Comparison of ENCODE assay signal across 19 cellular contexts in the genomic region with DNA sequence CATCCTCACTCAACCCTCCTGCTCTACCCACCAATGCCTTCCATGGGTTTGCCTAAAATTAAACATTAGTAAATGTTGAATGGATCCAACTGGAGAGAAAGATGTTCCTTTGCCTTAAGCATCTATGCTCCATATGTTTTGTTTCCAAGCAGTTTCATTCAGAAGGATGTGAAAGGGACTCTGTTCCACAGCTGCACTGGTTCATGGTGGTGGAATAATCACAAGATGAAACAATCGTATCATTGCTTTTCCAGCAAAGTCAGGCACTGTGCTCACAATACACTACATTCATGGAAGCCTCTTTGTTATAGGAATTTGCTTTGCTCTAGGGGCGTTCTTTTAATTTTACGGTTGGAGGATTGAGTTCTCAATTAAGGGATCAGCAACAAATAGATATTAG. TPM values are rescaled to one million over a fixed set of nuclear protein-coding genes. Genes with fewer than 3 reads are reported as not detected.
"Had no signal": no experiment of that assay in that cellular context is flagged by ENCODE, and none has a peak within 500 bp of the region (broad histone marks: within the 10 kb centered on the region; RNA-seq: fewer than 3 reads in every experiment).

No MANE protein-coding gene starts in this region.

- FAIRE-seq: bronchial epithelial cell had no signal

- DNase-seq: activated CD4-positive, alpha-beta T cell treated with anti-CD3 and anti-CD28 coated beads, Interleukin-2, amount 50 U/mL, for 4 hours; activated gamma-delta T cell; activated T-cell treated with anti-CD3 and anti-CD28 coated beads, Interleukin-2, amount 50 U/mL, for 72 hours; dermis blood vessel endothelial cell; effector memory CD8-positive, alpha-beta T cell; foreskin keratinocyte; heart left ventricle; nephron progenitor cell; stimulated activated CD4-positive, alpha-beta T cell treated with anti-CD3 and anti-CD28 coated beads, Interleukin-12 subunit alpha, Interleukin-12 subunit beta, amount 100 ng/mL, for 4 hours; stimulated activated CD4-positive, alpha-beta T cell treated with anti-CD3 and anti-CD28 coated beads, Interleukin-2, amount 100 ng/mL, for 24 hours; stimulated activated naive CD4-positive, alpha-beta T cell treated with Interleukin-2 at 50 U/mL for 16 hours; T-helper 2 cell; transverse colon had no signal

RNA-seq across cellular contexts. Expression of a gene that starts 33.8 kb away (rescaled TPM):
- total RNA-seq: activated CD8-positive, alpha-beta memory T cell treated with anti-CD3 and anti-CD28 coated beads for 36 hours; bronchial epithelial cell; chondrocyte; foreskin keratinocyte; kidney epithelial cell; progenitor cell of endocrine pancreas had no signal
- polyA plus RNA-seq: fibroblast of lung, foreskin keratinocyte had no signal
